Comparison of ENCODE assay signal across 18 cellular contexts in the genomic region with DNA sequence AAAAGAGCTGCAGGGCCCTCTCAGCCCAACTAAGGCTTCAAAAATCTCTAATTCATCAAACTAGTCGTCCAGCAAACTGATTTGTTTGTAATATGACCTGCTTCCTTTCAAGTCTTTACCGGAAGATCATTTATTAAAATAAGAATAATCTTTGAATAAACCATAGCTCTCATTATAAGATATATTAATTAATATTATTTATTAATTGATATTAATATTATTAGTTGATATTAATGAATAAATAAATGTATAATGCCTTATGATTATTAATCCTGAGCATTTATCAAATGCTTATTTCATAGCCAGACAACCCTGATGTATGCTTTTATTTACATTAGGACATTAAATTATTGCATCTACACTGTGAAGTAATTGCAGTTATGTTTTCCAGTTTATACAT.
A peak's percentile ranks its signal among the peaks of the same experiment; 100 is the strongest.
DNase-seq lines count a peak whose midpoint lies in the region; ATAC-seq, FAIRE-seq and TF ChIP-seq lines count a peak whose summit lies in the region.
"Had no signal": no experiment of that assay in that cellular context is flagged by ENCODE, and none has a peak within 500 bp of the region (broad histone marks: within the 10 kb centered on the region; RNA-seq: fewer than 3 reads in every experiment).

No MANE protein-coding gene starts in this region.

- TF ChIP-seq EP300 in stomach (IDR thresholded peaks at IDR 0.05): no peak

- H3K4me1 Mint-ChIP-seq in GM23338 (peaks cover 23% of the 10 kb centered on the region), WTC11 (peaks cover 26% of the 10 kb centered on the region)
- H3K4me1 Mint-ChIP-seq: CD4-positive, CD25-positive, alpha-beta regulatory T cell; CD8-positive, alpha-beta memory T cell had no signal

- DNase-seq in GM23338 (ENCODE audit: low spot score) (no peak), WTC11 (ENCODE audit: low spot score) (no peak), Peyer's patch (no peak), stomach (no peak), H54 (ENCODE audit: insufficient read length, low spot score) (no peak)
- DNase-seq: 8988T; BE2C; C1 segment of cervical spinal cord; CD4-positive, CD25-positive, alpha-beta regulatory T cell; CD8-positive, alpha-beta memory T cell; COR-L47; GOT3 had no signal

- H3K9me2 ChIP-seq in GM23338 (ENCODE audit: insufficient read depth): no peaks in the 10 kb centered on the region; the same call in 1 of the 2 replicates

- H3K4me2 ChIP-seq in GM23338: peak overlapping the region; percentile 67

- peak; percentile 51 for FAIRE-seq in islet of Langerhans (lab: Jason Lieb, UNC)
- no peak for FAIRE-seq in H54 (lab: Jason Lieb, UNC)
- FAIRE-seq: D721Med, G401.6, GM12891 had no signal

- H3K4me3 ChIP-seq in GM23338: peak overlapping the region; percentile 34; the same call in 1 of the 2 replicates
- H3K4me3 ChIP-seq in Peyer's patch: no peak overlapping the region
- no peak overlapping the region for H3K4me3 ChIP-seq in stomach
- H3K4me3 ChIP-seq: HAP-1 had no signal

- H4K20me1 ChIP-seq in GM23338 (replicated peaks; ENCODE audit: insufficient read depth): no peaks in the 10 kb centered on the region

- H3K9me3 ChIP-seq in Peyer's patch (peaks cover 0 to 6% (median 0%) of the 10 kb centered on the region in 4 donors), stomach (peaks cover 0 to 12% (median 4%) of the 10 kb centered on the region in 4 donors)
- H3K9me3 ChIP-seq: BE2C, HAP-1 had no signal

- H3K36me3 Mint-ChIP-seq in GM23338 (ENCODE audit: low read depth): peaks cover 14% of the 10 kb centered on the region
- H3K36me3 Mint-ChIP-seq in WTC11: peaks cover 12% of the 10 kb centered on the region
- H3K36me3 Mint-ChIP-seq: CD4-positive, CD25-positive, alpha-beta regulatory T cell; CD8-positive, alpha-beta memory T cell had no signal

- 33 to 51% (median 35%) methylated on average over 2 of the region's 2 CpGs for WGBS in stomach, 5 donors

- H3K27ac Mint-ChIP-seq in GM23338 (peak overlapping the region; percentile 6; the same call in 1 of the 2 replicates), WTC11 (no peak overlapping the region)
- H3K27ac Mint-ChIP-seq: CD8-positive, alpha-beta memory T cell had no signal

- no peaks in the 10 kb centered on the region; the same call in 1 of the 2 replicates for H3F3A ChIP-seq in GM23338 (replicated peaks; ENCODE audit: low read depth)

- H3K27me3 ChIP-seq in GM23338 (ENCODE audit: insufficient read depth): no peaks in the 10 kb centered on the region
- no peaks in the 10 kb centered on the region for H3K27me3 ChIP-seq in Peyer's patch
- no peaks in the 10 kb centered on the region for H3K27me3 ChIP-seq in stomach
- H3K27me3 ChIP-seq: BE2C had no signal

- POLR2A ChIA-PET in WTC11 (lab: Charles Lee): no interaction called here

- H2AFZ ChIP-seq in GM23338: no peak overlapping the region

- no peaks in the 10 kb centered on the region for H3K79me2 ChIP-seq in GM23338 (replicated peaks; ENCODE audit: insufficient read depth)

- H3K4me3 Mint-ChIP-seq in GM23338 (0 out of 3 replicates have a peak overlapping the region, but pooled peaks have one; percentile 7), WTC11 (no peak overlapping the region)
- H3K4me3 Mint-ChIP-seq: CD4-positive, CD25-positive, alpha-beta regulatory T cell; CD8-positive, alpha-beta memory T cell had no signal

- intact Hi-C loops in stomach (cut with DNase I; ENCODE audit: low total_unique reads): no loop called here

- H3K27me3 Mint-ChIP-seq in GM23338 (ENCODE audit: insufficient read depth, low read depth, poor library complexity): peaks cover 3% of the 10 kb centered on the region
- H3K27me3 Mint-ChIP-seq in WTC11 (ENCODE audit: low read depth): peaks cover 3% of the 10 kb centered on the region
- H3K27me3 Mint-ChIP-seq: CD8-positive, alpha-beta memory T cell had no signal

- ATAC-seq in GM23338 (no peak), WTC11 (no peak), GM19351 (IDR thresholded peaks at IDR 0.05; ENCODE audit: unreplicated experiment) (no peak)

- CTCF ChIA-PET in WTC11 (lab: Charles Lee): no interaction called here

- H3K27ac ChIP-seq in GM23338 (ENCODE audit: low read depth): no peak overlapping the region
- no peak overlapping the region for H3K27ac ChIP-seq in Peyer's patch
- H3K27ac ChIP-seq in stomach: no peak overlapping the region

- TF ChIP-seq POLR2A in Peyer's patch (IDR thresholded peaks at IDR 0.05) (no peak), stomach (IDR thresholded peaks at IDR 0.05) (no peak), H54 (IDR thresholded peaks at IDR 0.05; ENCODE audit: low read depth, low read length) (no peak)

- H3K9me3 Mint-ChIP-seq in GM23338 (peaks cover 11% of the 10 kb centered on the region), WTC11 (peaks cover 16% of the 10 kb centered on the region)

- no peak for TF ChIP-seq CTCF in GM23338 (conservative IDR thresholded peaks at IDR 0.05; ENCODE audit: low read depth in 2 of 2)
- TF ChIP-seq CTCF in WTC11 (IDR thresholded peaks at IDR 0.05): no peak
- TF ChIP-seq CTCF in Peyer's patch (IDR thresholded peaks at IDR 0.05): no peak
- no peak for TF ChIP-seq CTCF in stomach (IDR thresholded peaks at IDR 0.05)

- H3K36me3 ChIP-seq in GM23338 (ENCODE audit: insufficient read depth) (peaks cover 11% of the 10 kb centered on the region; the same call in 1 of the 2 replicates), Peyer's patch (no peaks in the 10 kb centered on the region), stomach (no peaks in the 10 kb centered on the region)
- H3K36me3 ChIP-seq: BE2C, HAP-1 had no signal

- H3K4me1 ChIP-seq in GM23338 (ENCODE audit: insufficient read depth) (peaks cover 16% of the 10 kb centered on the region), Peyer's patch (no peaks in the 10 kb centered on the region), stomach (no peaks in the 10 kb centered on the region)
- H3K4me1 ChIP-seq: BE2C, HAP-1 had no signal

TF ChIP-seq in GM23338, 12 proteins besides CTCF, POLR2A, EP300 and RAD21 (continues in another document):
- no peak for TF ChIP-seq ETS1 (IDR thresholded peaks at IDR 0.05)

TF ChIP-seq in WTC11, 78 proteins besides CTCF, POLR2A, EP300 and RAD21:
- peak; percentile 97 for TF ChIP-seq HMGA2 (CRISPR knock-in tag; IDR thresholded peaks at IDR 0.05)
- no peak for TF ChIP-seq PRRX2 (CRISPR knock-in tag; IDR thresholded peaks at IDR 0.05)
